10 cellular contexts compared by ENCODE assay signal in the genomic region with DNA sequence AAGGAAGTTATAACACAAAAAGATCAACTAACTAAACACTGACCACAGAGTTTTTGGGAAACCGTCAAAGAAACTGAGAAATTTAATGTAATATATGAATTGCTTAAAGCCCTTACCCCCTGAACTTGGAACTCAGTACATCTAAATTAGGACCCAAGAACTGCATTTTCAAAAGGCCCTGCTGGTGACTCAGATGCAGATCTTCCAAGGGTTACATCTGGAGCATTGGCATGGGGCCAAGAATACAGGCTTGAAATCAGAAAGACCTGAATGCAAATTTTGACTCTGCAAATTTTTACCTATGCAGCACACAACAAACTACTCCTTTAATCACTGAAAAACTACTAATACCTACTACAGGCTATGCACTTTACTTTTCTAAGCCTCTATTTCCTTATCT. TPM values are rescaled to one million over a fixed set of nuclear protein-coding genes. Genes with fewer than 3 reads are reported as not detected.
DNase-seq lines count a peak whose midpoint lies in the region; ATAC-seq, FAIRE-seq and TF ChIP-seq lines count a peak whose summit lies in the region.
"Had no signal": no experiment of that assay in that cellular context is flagged by ENCODE, and none has a peak within 500 bp of the region (broad histone marks: within the 10 kb centered on the region; RNA-seq: fewer than 3 reads in every experiment).

No MANE protein-coding gene starts in this region.

- H3K27ac ChIP-seq in HCT116 (ENCODE audit: low read depth, low read length) (peak overlapping the region; percentile 48; the same call in 1 of the 2 replicates), RWPE1 (no peak overlapping the region), endodermal cell (ENCODE audit: low read depth, low read length) (no peak overlapping the region)

- no peaks in the 10 kb centered on the region for H3K27me3 ChIP-seq in HCT116 (ENCODE audit: insufficient read depth, low read length)
- H3K27me3 ChIP-seq in endodermal cell (ENCODE audit: control insufficient read depth, insufficient read depth, low read length, poor library complexity, severe bottlenecking) = no peaks in the 10 kb centered on the region
- H3K27me3 ChIP-seq: uterus had no signal

- no TSS peak for BruUV-seq in HCT116 (replicated peaks; lab: Mats Ljungman, UMichigan)

- H3K4me1 Mint-ChIP-seq in endodermal cell = peaks cover 17% of the 10 kb centered on the region
- H3K4me1 Mint-ChIP-seq in activated T-cell treated with anti-CD3 and anti-CD28 coated beads, Interleukin-2, amount 50 U/mL, for 24 hours (ENCODE audit: low read depth) = peaks cover 14% of the 10 kb centered on the region

- H3K36me3 Mint-ChIP-seq in endodermal cell (ENCODE audit: low read depth) = peaks cover 29% of the 10 kb centered on the region
- H3K36me3 Mint-ChIP-seq in activated T-cell treated with anti-CD3 and anti-CD28 coated beads, Interleukin-2, amount 50 U/mL, for 24 hours (ENCODE audit: low read depth) = peaks cover 78% of the 10 kb centered on the region

- ATAC-seq in HCT116 (peak; percentile 41; the same call in 1 of the 2 replicates), GM21360 (IDR thresholded peaks at IDR 0.05; ENCODE audit: unreplicated experiment) (no peak), GM19452 (IDR thresholded peaks at IDR 0.05; ENCODE audit: unreplicated experiment) (no peak)

- no peaks in the 10 kb centered on the region for H3K9me2 ChIP-seq in HCT116 (ENCODE audit: insufficient read depth)

- no peak for TF ChIP-seq RAD21 in HCT116 (IDR thresholded peaks at IDR 0.05; ENCODE audit: low read depth)

- no peak overlapping the region for H2AFZ ChIP-seq in HCT116 (ENCODE audit: low read depth, low read length, poor library complexity, severe bottlenecking)

- H3K4me1 ChIP-seq in HCT116 (ENCODE audit: control insufficient read depth in 1 of 2, insufficient read depth in 2 of 2, low read length in 2 of 2) (peaks cover 51 to 60% of the 10 kb centered on the region in 2 experiments), endodermal cell (ENCODE audit: control insufficient read depth, insufficient read depth, low read length) (peaks cover 3% of the 10 kb centered on the region)
- H3K4me1 ChIP-seq: uterus had no signal

- no peak overlapping the region for H3K27ac Mint-ChIP-seq in endodermal cell
- no peak overlapping the region for H3K27ac Mint-ChIP-seq in activated T-cell treated with anti-CD3 and anti-CD28 coated beads, Interleukin-2, amount 50 U/mL, for 24 hours

- no peaks in the 10 kb centered on the region for H3K9me3 Mint-ChIP-seq in endodermal cell
- no peaks in the 10 kb centered on the region for H3K9me3 Mint-ChIP-seq in activated T-cell treated with anti-CD3 and anti-CD28 coated beads, Interleukin-2, amount 50 U/mL, for 24 hours

- H3K4me2 ChIP-seq in HCT116 (ENCODE audit: low read length) = peak overlapping the region; percentile 68

- peaks cover 3% of the 10 kb centered on the region; the same call in 1 of the 2 replicates for H4K20me1 ChIP-seq in HCT116 (ENCODE audit: insufficient read depth)

- POLR2A ChIA-PET in HCT116 (lab: Charles Lee) (no interaction called here), RWPE1 (lab: Yijun Ruan, JAX; ENCODE audit: low non-redundant PET) (no interaction called here)

- no peaks in the 10 kb centered on the region; a peak in 1 of 4 replicates for H3K36me3 ChIP-seq in HCT116 (ENCODE audit: control insufficient read depth in 1 of 2, insufficient read depth in 2 of 2, low read length in 2 of 2)
- H3K36me3 ChIP-seq in endodermal cell (ENCODE audit: control insufficient read depth, insufficient read depth, low read length) = peaks cover 27% of the 10 kb centered on the region
- H3K36me3 ChIP-seq: uterus had no signal

- intact Hi-C loops in HCT116 (cut with micrococcal nuclease) = no loop called here

- DNase-seq in D341Med (ENCODE audit: low spot score) (peak; percentile 47), HCT116 (ENCODE audit: low read depth, low spot score) (peak; percentile 72), RWPE1 (ENCODE audit: low spot score) (peak; percentile 71), endodermal cell (no peak)
- DNase-seq in activated T-cell treated with anti-CD3 and anti-CD28 coated beads, Interleukin-2, amount 50 U/mL, for 24 hours = no peak

- H3K9me3 ChIP-seq in HCT116 (ENCODE audit: control insufficient read depth in 1 of 2, insufficient read depth in 1 of 2, low read depth in 1 of 2, low read length in 2 of 2) = no peaks in the 10 kb centered on the region
- H3K9me3 ChIP-seq in endodermal cell (ENCODE audit: control insufficient read depth, low read length) = no peaks in the 10 kb centered on the region
- H3K9me3 ChIP-seq: mucosa of descending colon, uterus had no signal

- H3K27me3 Mint-ChIP-seq in endodermal cell (ENCODE audit: insufficient read depth) = no peaks in the 10 kb centered on the region
- H3K27me3 Mint-ChIP-seq in activated T-cell treated with anti-CD3 and anti-CD28 coated beads, Interleukin-2, amount 50 U/mL, for 24 hours = no peaks in the 10 kb centered on the region

- TF ChIP-seq POLR2A in HCT116 (IDR thresholded peaks at IDR 0.05; ENCODE audit: borderline replicate concordance, extremely low read depth, insufficient read depth, insufficient read length) = no peak

- H3K4me3 Mint-ChIP-seq in endodermal cell = no peak overlapping the region
- no peak overlapping the region for H3K4me3 Mint-ChIP-seq in activated T-cell treated with anti-CD3 and anti-CD28 coated beads, Interleukin-2, amount 50 U/mL, for 24 hours

- peak; percentile 83 for FAIRE-seq in islet of Langerhans (lab: Jason Lieb, UNC)

- WGBS in endodermal cell (ENCODE audit: insufficient coverage in 1 of 2, insufficient read length in 1 of 2), 2 experiments = 100% methylated on average over 1 of the region's 1 CpG; no CpG with 5 or more reads in 1 of the 2 experiments

- peak overlapping the region; percentile 21; the same call in 1 of the 2 replicates for H3K9ac ChIP-seq in HCT116 (ENCODE audit: low read length)
- no peak overlapping the region for H3K9ac ChIP-seq in endodermal cell (ENCODE audit: extremely low read depth, low read length, poor library complexity, severe bottlenecking)

- no peaks in the 10 kb centered on the region for H3K79me2 ChIP-seq in HCT116 (ENCODE audit: insufficient read depth, low read length)

- H3K4me3 ChIP-seq in HCT116 (replicated peaks in 1 of 2; ENCODE audit: low read depth in 1 of 2, low read length in 2 of 2) = peak overlapping the region in 1 of 2 experiments; percentile 27; a peak in 1 of 4 replicates
- no peak overlapping the region for H3K4me3 ChIP-seq in endodermal cell (ENCODE audit: low read length)
- H3K4me3 ChIP-seq: mucosa of descending colon, uterus had no signal

- CTCF ChIA-PET in HCT116 (lab: Charles Lee) (no interaction called here), RWPE1 (lab: Yijun Ruan, JAX) (no interaction called here)

- no peak for TF ChIP-seq CTCF in HCT116 (IDR thresholded peaks at IDR 0.05 in 2 of 3, conservative IDR thresholded peaks at IDR 0.05 in 1 of 3; ENCODE audit: borderline replicate concordance in 1 of 3, insufficient read depth in 1 of 3, low read depth in 2 of 3, low read length in 2 of 3)
- TF ChIP-seq CTCF in RWPE1 (conservative IDR thresholded peaks at IDR 0.05; ENCODE audit: low read depth) = no peak
- TF ChIP-seq CTCF in endodermal cell (conservative IDR thresholded peaks at IDR 0.05) = no peak

- RAD21 ChIA-PET in HCT116 (lab: Charles Lee; ENCODE audit: low non-redundant PET in 1 of 2, low total read pairs in 2 of 2, uncharacterized antibody in 2 of 2, unreplicated experiment in 2 of 2) = no interaction called here

TF ChIP-seq in HCT116, 20 proteins besides CTCF, POLR2A, EP300 and RAD21 (continues in another document):
- TF ChIP-seq, protein P1, sequence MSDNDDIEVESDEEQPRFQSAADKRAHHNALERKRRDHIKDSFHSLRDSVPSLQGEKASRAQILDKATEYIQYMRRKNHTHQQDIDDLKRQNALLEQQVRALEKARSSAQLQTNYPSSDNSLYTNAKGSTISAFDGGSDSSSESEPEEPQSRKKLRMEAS (IDR thresholded peaks at IDR 0.05) = no peak
- TF ChIP-seq FOSL1 (IDR thresholded peaks at IDR 0.05; ENCODE audit: low read depth) = peak; percentile 52
- TF ChIP-seq CBX3 (IDR thresholded peaks at IDR 0.05; ENCODE audit: low read depth) = no peak
- TF ChIP-seq ZNF274 (IDR thresholded peaks at IDR 0.05; ENCODE audit: low read depth, low read length) = no peak
- peak; percentile 21; the same call in 1 of the 2 replicates for TF ChIP-seq POLR2AphosphoS5 (IDR thresholded peaks at IDR 0.05; ENCODE audit: low read depth, low read length)
- 0 out of 2 replicates have a peak, but pooled peaks have one; percentile 18 for TF ChIP-seq JUND (IDR thresholded peaks at IDR 0.05)
- no peak for TF ChIP-seq YY1 (IDR thresholded peaks at IDR 0.05; ENCODE audit: extremely low read depth, insufficient replicate concordance, low read depth, low read length)
- TF ChIP-seq TCF7L2 (IDR thresholded peaks at IDR 0.05; ENCODE audit: borderline replicate concordance, extremely low read depth, insufficient read depth, insufficient read length) = no peak
- no peak for TF ChIP-seq EZH2 (IDR thresholded peaks at IDR 0.05)
- TF ChIP-seq EGR1 (IDR thresholded peaks at IDR 0.05; ENCODE audit: low read depth) = no peak

RNA-seq across cellular contexts. Expression of a gene that starts 43.9 kb away (rescaled TPM):
- 12.5 TPM for total RNA-seq in HCT116 (2021; ENCODE audit: unreplicated experiment)
- 3.7 and 6.3 TPM in 2 replicates for polyA plus RNA-seq in HCT116 (2012)
- 10 to 100 TPM; 10.6 to 15.4 TPM for total RNA-seq in endodermal cell
- polyA plus RNA-seq in endodermal cell (2013, experiment 1 of 2) = 18.4 TPM
- polyA plus RNA-seq in endodermal cell (2013, experiment 2 of 2) = 15.6 TPM

RNA-seq across cellular contexts. Expression of a gene that starts 51.7 kb away (rescaled TPM):
- total RNA-seq in HCT116 (2021; ENCODE audit: unreplicated experiment) (21.1 TPM), endodermal cell (10 to 100 TPM; 44.8 to 55.4 TPM)
- 4.8 and 5.2 TPM in 2 replicates for polyA plus RNA-seq in HCT116 (2012)
- 47.9 TPM for polyA plus RNA-seq in endodermal cell (2013, experiment 1 of 2)
- polyA plus RNA-seq in endodermal cell (2013, experiment 2 of 2) = 52.2 TPM

Comparison
In these comparisons a context has a peak if more than half of its experiments do, and no peak if none do; other contexts are left out.
1. DNase-seq: peak in D341Med (single experiment), HCT116 (single experiment) and RWPE1 (single experiment); none in endodermal cell (single experiment) and activated T-cell treated with anti-CD3 and anti-CD28 coated beads, Interleukin-2, amount 50 U/mL, for 24 hours (single experiment).